18 cellular contexts compared by ENCODE assay signal in the genomic region with DNA sequence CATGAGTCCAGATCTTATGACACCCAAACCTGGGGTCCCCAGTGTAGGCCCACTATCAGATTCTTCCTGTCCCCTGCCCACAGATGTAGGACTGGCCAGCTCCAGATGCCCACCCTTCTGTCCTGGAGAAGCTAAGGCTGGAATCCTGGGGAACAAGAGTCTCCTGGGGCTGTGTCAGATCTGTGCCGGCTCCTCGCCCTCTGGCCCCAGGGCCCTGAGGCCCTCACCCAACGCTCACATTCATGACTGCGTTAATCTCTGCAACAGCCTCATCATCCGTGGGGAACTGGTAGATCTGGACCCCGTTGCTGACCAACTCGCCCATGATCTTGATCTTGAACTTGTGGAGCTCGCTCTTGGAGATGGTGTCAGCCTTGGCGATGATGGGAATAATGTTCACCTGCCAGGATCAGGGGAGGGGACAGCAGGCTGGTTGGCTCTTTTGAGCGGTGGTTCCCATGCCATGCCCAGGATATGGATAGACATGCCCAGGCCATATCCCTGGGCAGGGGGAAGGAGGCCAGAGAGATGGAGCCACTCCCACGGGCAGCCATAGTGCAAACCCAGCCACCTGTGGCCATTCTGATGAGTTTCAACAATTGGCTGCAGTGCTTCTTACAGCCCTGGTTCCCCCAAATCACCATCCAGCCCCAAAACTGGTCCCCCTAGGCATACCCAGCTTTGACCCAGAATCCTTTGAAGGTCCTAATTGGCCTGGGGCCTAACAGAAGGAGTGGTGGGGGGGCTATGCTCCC. TPM values are rescaled to one million over a fixed set of nuclear protein-coding genes. Genes with fewer than 3 reads are reported as not detected.
A peak's percentile ranks its signal among the peaks of the same experiment; 100 is the strongest.
DNase-seq lines count a peak whose midpoint lies in the region; ATAC-seq and TF ChIP-seq lines count a peak whose summit lies in the region.
"Had no signal": no experiment of that assay in that cellular context is flagged by ENCODE, and none has a peak within 500 bp of the region (broad histone marks: within the 10 kb centered on the region; RNA-seq: fewer than 3 reads in every experiment).

No MANE protein-coding gene starts in this region.

- TF ChIP-seq POLR2A in vagina (IDR thresholded peaks at IDR 0.05): no peak

- no peak overlapping the region for H3K4me3 Mint-ChIP-seq in MCF 10A (ENCODE audit: unreplicated experiment)
- H3K4me3 Mint-ChIP-seq in dendritic cell treated with granulocyte-macrophage colony-stimulating factor and Interleukin-4, amounts not matched to agents 40 ng/mL and 50 ng/mL, for 4 days: no peak overlapping the region

- H2AFZ ChIP-seq in mammary epithelial cell (ENCODE audit: low read depth, low read length): no peak overlapping the region
- no peak overlapping the region for H2AFZ ChIP-seq in osteoblast (ENCODE audit: low read length)

- no peaks in the 10 kb centered on the region for H3K4me1 ChIP-seq in mammary epithelial cell (ENCODE audit: insufficient read depth, low read length)
- H3K4me1 ChIP-seq in osteoblast (ENCODE audit: insufficient read depth, low read length): peaks cover 4% of the 10 kb centered on the region
- peaks cover 23% of the 10 kb centered on the region for H3K4me1 ChIP-seq in vagina

- no peak overlapping the region for H3K9ac ChIP-seq in mammary epithelial cell (ENCODE audit: insufficient read depth, low read length)

- 98% methylated on average over 9 of the region's 11 CpGs for WGBS in mammary epithelial cell (ENCODE audit: low coverage, missing lambda C conversion rate)

- H3K27ac ChIP-seq in mammary epithelial cell (ENCODE audit: insufficient read depth, low read depth, low read length): no peak overlapping the region
- H3K27ac ChIP-seq in osteoblast (ENCODE audit: low read depth, low read length): no peak overlapping the region
- H3K27ac ChIP-seq in vagina: no peak overlapping the region

- in situ Hi-C loops in mammary epithelial cell (cut with MboI; ENCODE audit: low sequenced_read_pairs in 2 of 2): no loop called here

- peak overlapping the region; percentile 46 for H3K27ac Mint-ChIP-seq in MCF 10A (ENCODE audit: low read depth, unreplicated experiment)
- H3K27ac Mint-ChIP-seq in dendritic cell treated with granulocyte-macrophage colony-stimulating factor and Interleukin-4, amounts not matched to agents 40 ng/mL and 50 ng/mL, for 4 days: peak overlapping the region; percentile 21

- peaks cover 15% of the 10 kb centered on the region for H3K36me3 ChIP-seq in mammary epithelial cell (ENCODE audit: insufficient read depth, low read length)
- peaks cover 35% of the 10 kb centered on the region for H3K36me3 ChIP-seq in osteoblast (ENCODE audit: insufficient read depth, low read length)
- peaks cover 4 to 42% of the 10 kb centered on the region in 2 donors for H3K36me3 ChIP-seq in vagina

- BruUV-seq in MCF 10A (replicated peaks; lab: Mats Ljungman, UMichigan) (no TSS peak), mammary epithelial cell (replicated peaks; lab: Mats Ljungman, UMichigan) (no TSS peak)

- H3K27me3 ChIP-seq in mammary epithelial cell (ENCODE audit: insufficient read depth, low read length) (no peaks in the 10 kb centered on the region), osteoblast (ENCODE audit: insufficient read depth, low read length) (no peaks in the 10 kb centered on the region), vagina (no peaks in the 10 kb centered on the region)

- dilution Hi-C loops in mammary epithelial cell (cut with HindIII; ENCODE audit: low sequenced_read_pairs): no loop called here

- no peak overlapping the region for H3K4me2 ChIP-seq in mammary epithelial cell (ENCODE audit: insufficient read depth, low read depth, low read length)
- H3K4me2 ChIP-seq in osteoblast (ENCODE audit: insufficient read depth, low read length): no peak overlapping the region

- H3K79me2 ChIP-seq in mammary epithelial cell (ENCODE audit: insufficient read depth, low read length) (peaks cover 15% of the 10 kb centered on the region), osteoblast (ENCODE audit: insufficient read depth, low read length) (peaks cover 16% of the 10 kb centered on the region)

- CTCF ChIA-PET in MCF 10A (lab: Yijun Ruan, JAX) (interaction anchor here (0.6 kb wide), 1 partner anchor 15 kb away, joined by 3 read pairs; a partner anchor contains a TSS), mammary epithelial cell (lab: Charles Lee; ENCODE audit: low non-redundant PET) (no interaction called here), GM10248 (lab: Yijun Ruan, JAX) (interaction anchor here (1.0 to 1.6 kb wide), 4 partner anchors 8 to 256 kb away, joined by 3 to 6 read pairs (median 3); no protein-coding TSS in a partner anchor)

- H3K9me3 Mint-ChIP-seq in MCF 10A (ENCODE audit: unreplicated experiment): no peaks in the 10 kb centered on the region
- H3K9me3 Mint-ChIP-seq in dendritic cell treated with granulocyte-macrophage colony-stimulating factor and Interleukin-4, amounts not matched to agents 40 ng/mL and 50 ng/mL, for 4 days: no peaks in the 10 kb centered on the region

- TF ChIP-seq CTCF in MCF 10A (IDR thresholded peaks at IDR 0.05; ENCODE audit: unreplicated experiment) (no peak), mammary epithelial cell (conservative IDR thresholded peaks at IDR 0.05 in 1 of 2, IDR thresholded peaks at IDR 0.05 in 1 of 2; ENCODE audit: extremely low read depth in 1 of 2, insufficient read depth in 1 of 2, low read depth in 1 of 2, low read length in 2 of 2) (no peak), osteoblast (IDR thresholded peaks at IDR 0.05; ENCODE audit: extremely low read depth, low read depth, low read length) (no peak), vagina (IDR thresholded peaks at IDR 0.05) (no peak), GM10248 (IDR thresholded peaks at IDR 0.05; ENCODE audit: control extremely low read depth, extremely low read depth, low read depth, missing control alignments) (no peak)

- H4K20me1 ChIP-seq in mammary epithelial cell (ENCODE audit: insufficient read depth, low read length) (no peaks in the 10 kb centered on the region), osteoblast (ENCODE audit: insufficient read depth, low read length) (peaks cover 24% of the 10 kb centered on the region)

- H3K36me3 Mint-ChIP-seq in MCF 10A (ENCODE audit: insufficient read depth, unreplicated experiment): peaks cover 16% of the 10 kb centered on the region
- peaks cover 61% of the 10 kb centered on the region for H3K36me3 Mint-ChIP-seq in dendritic cell treated with granulocyte-macrophage colony-stimulating factor and Interleukin-4, amounts not matched to agents 40 ng/mL and 50 ng/mL, for 4 days (ENCODE audit: low read depth)

- DNase-seq in MCF 10A (ENCODE audit: unreplicated experiment) (no peak), mammary epithelial cell (no peak), osteoblast (ENCODE audit: insufficient read length, low spot score, missing footprints) (peak; percentile 21), vagina (ENCODE audit: extremely low spot score in 2 of 2) (peak; percentile 71 to 89), GM10248 (ENCODE audit: extremely low spot score) (no peak)
- DNase-seq: C1 segment of cervical spinal cord, GDM1, IMR-90, Kasumi-1, NCI-H1105, NCI-H1694, NCI-H2227 treated with DMSO at 0.1 percent for 48 hours, NCI-H524, SHP77 had no signal

- ATAC-seq in HG03460 (IDR thresholded peaks at IDR 0.05; ENCODE audit: unreplicated experiment): no peak

- H3K4me1 Mint-ChIP-seq in MCF 10A (ENCODE audit: insufficient read depth, unreplicated experiment): no peaks in the 10 kb centered on the region
- peaks cover 70% of the 10 kb centered on the region for H3K4me1 Mint-ChIP-seq in dendritic cell treated with granulocyte-macrophage colony-stimulating factor and Interleukin-4, amounts not matched to agents 40 ng/mL and 50 ng/mL, for 4 days (ENCODE audit: low read depth)

- H3K9me3 ChIP-seq in mammary epithelial cell (replicated peaks; ENCODE audit: insufficient read depth, low read length) (no peaks in the 10 kb centered on the region), osteoblast (ENCODE audit: low read depth, low read length) (no peaks in the 10 kb centered on the region), vagina (no peaks in the 10 kb centered on the region)

- no peaks in the 10 kb centered on the region for H3K27me3 Mint-ChIP-seq in MCF 10A (ENCODE audit: insufficient read depth, unreplicated experiment)
- H3K27me3 Mint-ChIP-seq in dendritic cell treated with granulocyte-macrophage colony-stimulating factor and Interleukin-4, amounts not matched to agents 40 ng/mL and 50 ng/mL, for 4 days: peaks cover 9% of the 10 kb centered on the region

- POLR2A ChIA-PET in MCF 10A (lab: Yijun Ruan, JAX) (interaction anchor here (1.3 kb wide), 1 partner anchor 13 kb away, joined by 4 read pairs; no protein-coding TSS in a partner anchor), GM10248 (lab: Yijun Ruan, JAX) (no interaction called here)

- H3K4me3 ChIP-seq in mammary epithelial cell (replicated peaks in 1 of 3; ENCODE audit: insufficient read depth in 1 of 3, low read depth in 2 of 3, low read length in 3 of 3) (no peak overlapping the region), osteoblast (ENCODE audit: insufficient read depth, low read length) (no peak overlapping the region), vagina (no peak overlapping the region)

- intact Hi-C loops in MCF 10A (cut with micrococcal nuclease) (no loop called here), mammary epithelial cell (cut with micrococcal nuclease) (no loop called here), vagina (cut with DNase I) (no loop called here)
- intact Hi-C loops in dendritic cell treated with granulocyte-macrophage colony-stimulating factor and Interleukin-4, amounts not matched to agents 40 ng/mL and 50 ng/mL, for 4 days (cut with micrococcal nuclease): no loop called here

RNA-seq across cellular contexts. Expression of a gene that starts 14.6 kb away (rescaled TPM):
- 34.8 and 53.1 TPM in 2 replicates for total RNA-seq in MCF 10A (2022)
- total RNA-seq in mammary epithelial cell: 10 to 100 TPM; 41.0 to 57.5 TPM
- polyA plus RNA-seq in mammary epithelial cell: 46.4 TPM
- polyA minus RNA-seq in mammary epithelial cell: 69.7 TPM
- 32.1 and 33.7 TPM in 2 replicates for total RNA-seq in osteoblast
- total RNA-seq in vagina: 52.8 TPM

RNA-seq across cellular contexts. Expression of a gene that starts 15.2 kb away (rescaled TPM):
- total RNA-seq in MCF 10A (2022): 0.12 and 0.16 TPM in 2 replicates
- not detected for total RNA-seq in mammary epithelial cell
- 0.09 TPM for polyA plus RNA-seq in mammary epithelial cell
- not detected for polyA minus RNA-seq in mammary epithelial cell
- not detected in 2 replicates for total RNA-seq in osteoblast
- total RNA-seq in vagina: not detected
- total RNA-seq: A673, H4, IMR-90 had no signal
- polyA plus RNA-seq: IMR-90 had no signal

RNA-seq across cellular contexts. Expression of a gene that starts 25.1 kb away (rescaled TPM):
- total RNA-seq in MCF 10A (2022): 23.9 and 31.5 TPM in 2 replicates
- 10 to 100 TPM; 11.3 to 28.5 TPM for total RNA-seq in mammary epithelial cell
- polyA plus RNA-seq in mammary epithelial cell: 5.7 TPM
- 14.6 TPM for polyA minus RNA-seq in mammary epithelial cell
- 8.5 and 12.7 TPM in 2 replicates for total RNA-seq in osteoblast
- total RNA-seq in vagina: 20.6 TPM

RNA-seq across cellular contexts. Expression of a gene that starts 50.7 kb away (rescaled TPM):
- total RNA-seq in MCF 10A (2022) (not detected in 2 replicates), mammary epithelial cell (not detected), osteoblast (under 0.01 and 0.29 TPM in 2 replicates), vagina (not detected)
- 0.07 TPM for polyA plus RNA-seq in mammary epithelial cell
- not detected for polyA minus RNA-seq in mammary epithelial cell
- total RNA-seq: A673, IMR-90 had no signal

Comparison
In these comparisons a context has a peak if more than half of its experiments do, and no peak if none do; other contexts are left out.
1. DNase-seq: peak in osteoblast (single experiment) and vagina (2 of 2); none in MCF 10A (single experiment), mammary epithelial cell (single experiment) and GM10248 (single experiment).